In genomic region chr9:125398243-125398642, GRCh38 we compare ENCODE assay signal across 28 cellular contexts.
"Had no signal": no experiment of that assay in that cellular context is flagged by ENCODE, and none has a peak within 500 bp of the region (broad histone marks: within the 10 kb centered on the region; RNA-seq: fewer than 3 reads in every experiment).

No MANE protein-coding gene starts in this region.

- H3K27ac Mint-ChIP-seq: natural killer cell treated with Interleukin-12 subunit alpha and Interleukin-12 subunit beta and Interleukin-15 and Interleukin-18, amount 100 ng/mL, for 72 hours; nephron progenitor cell; progenitor cell of endocrine pancreas; stimulated activated effector memory CD8-positive, alpha-beta T cell treated with anti-CD3 and anti-CD28 coated beads, Interleukin-12 subunit alpha, Interleukin-12 subunit beta, amount 100 ng/mL, for 72 hours; stimulated activated naive B cell treated with anti-CD40 and anti-IgM and Interleukin-4, amounts not matched to agents 10 μg/mL and 1 μg/mL and 100 μg/mL, for 72 hours; stimulated activated naive CD8-positive, alpha-beta T cell treated with anti-CD3 and anti-CD28 coated beads, Interleukin-15, Interleukin-2, amounts not matched to agents 100 ng/mL and 50 ng/mL, for 24 hours had no signal

- FAIRE-seq: small intestine, urothelium cell line had no signal

- H3K36me3 Mint-ChIP-seq: natural killer cell treated with Interleukin-12 subunit alpha and Interleukin-12 subunit beta and Interleukin-15 and Interleukin-18, amount 100 ng/mL, for 72 hours; stimulated activated effector memory CD8-positive, alpha-beta T cell treated with anti-CD3 and anti-CD28 coated beads, Interleukin-12 subunit alpha, Interleukin-12 subunit beta, amount 100 ng/mL, for 72 hours; stimulated activated naive B cell treated with anti-CD40 and anti-IgM and Interleukin-4, amounts not matched to agents 10 μg/mL and 1 μg/mL and 100 μg/mL, for 72 hours had no signal

- H3K4me3 Mint-ChIP-seq: natural killer cell treated with Interleukin-12 subunit alpha and Interleukin-12 subunit beta and Interleukin-15 and Interleukin-18, amount 100 ng/mL, for 72 hours; nephron progenitor cell; neural crest cell; stimulated activated effector memory CD8-positive, alpha-beta T cell treated with anti-CD3 and anti-CD28 coated beads, Interleukin-12 subunit alpha, Interleukin-12 subunit beta, amount 100 ng/mL, for 72 hours; stimulated activated naive B cell treated with anti-CD40 and anti-IgM and Interleukin-4, amounts not matched to agents 10 μg/mL and 1 μg/mL and 100 μg/mL, for 72 hours; stimulated activated naive CD8-positive, alpha-beta T cell treated with anti-CD3 and anti-CD28 coated beads, Interleukin-15, Interleukin-2, amounts not matched to agents 100 ng/mL and 50 ng/mL, for 24 hours had no signal

- H2AFZ ChIP-seq: parathyroid adenoma had no signal

- H3K9me3 ChIP-seq: neutrophil, ovary, psoas muscle, right lobe of liver, sigmoid colon, stomach, thoracic aorta, thyroid gland, tibial nerve, upper lobe of left lung, vagina had no signal

- H3K79me2 ChIP-seq: parathyroid adenoma had no signal

- H3K27ac ChIP-seq: neutrophil, ovary, parathyroid adenoma, psoas muscle, right lobe of liver, sigmoid colon, stomach, thoracic aorta, thyroid gland, tibial nerve, upper lobe of left lung, vagina had no signal

- ATAC-seq: natural killer cell treated with Interleukin-12 subunit alpha and Interleukin-12 subunit beta and Interleukin-15 and Interleukin-18, amount 100 ng/mL, for 72 hours; psoas muscle; right cardiac atrium; right lobe of liver; stimulated activated effector memory CD8-positive, alpha-beta T cell treated with anti-CD3 and anti-CD28 coated beads, Interleukin-12 subunit alpha, Interleukin-12 subunit beta, amount 100 ng/mL, for 72 hours; stimulated activated naive B cell treated with anti-CD40 and anti-IgM and Interleukin-4, amounts not matched to agents 10 μg/mL and 1 μg/mL and 100 μg/mL, for 72 hours had no signal

- H3K36me3 ChIP-seq: neutrophil, ovary, right lobe of liver, sigmoid colon, stomach, thoracic aorta, thyroid gland, tibial nerve, upper lobe of left lung, vagina had no signal

- H3K27me3 Mint-ChIP-seq: progenitor cell of endocrine pancreas; stimulated activated naive B cell treated with anti-CD40 and anti-IgM and Interleukin-4, amounts not matched to agents 10 μg/mL and 1 μg/mL and 100 μg/mL, for 72 hours; stimulated activated naive CD8-positive, alpha-beta T cell treated with anti-CD3 and anti-CD28 coated beads, Interleukin-15, Interleukin-2, amounts not matched to agents 100 ng/mL and 50 ng/mL, for 24 hours had no signal

- H3K4me1 Mint-ChIP-seq: nephron progenitor cell; neural crest cell; stimulated activated effector memory CD8-positive, alpha-beta T cell treated with anti-CD3 and anti-CD28 coated beads, Interleukin-12 subunit alpha, Interleukin-12 subunit beta, amount 100 ng/mL, for 72 hours; stimulated activated naive B cell treated with anti-CD40 and anti-IgM and Interleukin-4, amounts not matched to agents 10 μg/mL and 1 μg/mL and 100 μg/mL, for 72 hours had no signal

- H3K4me3 ChIP-seq: ovary, psoas muscle, right lobe of liver, sigmoid colon, stomach, thoracic aorta, thyroid gland, tibial nerve, upper lobe of left lung, vagina had no signal

- H3K4me1 ChIP-seq: parathyroid adenoma, psoas muscle, right lobe of liver, sigmoid colon, stomach, thyroid gland, tibial nerve, upper lobe of left lung, vagina had no signal

- H3K27me3 ChIP-seq: neutrophil, ovary, right lobe of liver, sigmoid colon, stomach, thyroid gland, tibial nerve, upper lobe of left lung, vagina had no signal

- DNase-seq: nephron progenitor cell; ovary; psoas muscle; right lobe of liver; sigmoid colon; small intestine; stimulated activated CD4-positive, alpha-beta T cell treated with anti-CD3 and anti-CD28 coated beads, Interleukin-15, amount 100 ng/mL, for 24 hours; stimulated activated CD4-positive, alpha-beta T cell treated with anti-CD3 and anti-CD28 coated beads, Interleukin-2, amount 100 ng/mL, for 24 hours; stimulated activated CD4-positive, alpha-beta T cell treated with anti-CD3 and anti-CD28 coated beads, Interleukin-2, amount 100 ng/mL, for 48 hours; stimulated activated CD4-positive, alpha-beta T cell treated with anti-CD3 and anti-CD28 coated beads, Interleukin-4, amount 100 ng/mL, for 24 hours; stimulated activated naive B cell treated with anti-CD40 and anti-IgM and Interleukin-4, amounts not matched to agents 10 μg/mL and 1 μg/mL and 100 μg/mL, for 72 hours; stimulated activated naive CD4-positive, alpha-beta T cell treated with Interleukin-2 at 50 U/mL for 16 hours; stomach; thyroid gland; trophoblast cell; upper lobe of left lung had no signal

- H3K9ac ChIP-seq: parathyroid adenoma had no signal

- H3K9me3 Mint-ChIP-seq: natural killer cell treated with Interleukin-12 subunit alpha and Interleukin-12 subunit beta and Interleukin-15 and Interleukin-18, amount 100 ng/mL, for 72 hours; neural crest cell; stimulated activated effector memory CD8-positive, alpha-beta T cell treated with anti-CD3 and anti-CD28 coated beads, Interleukin-12 subunit alpha, Interleukin-12 subunit beta, amount 100 ng/mL, for 72 hours; stimulated activated naive B cell treated with anti-CD40 and anti-IgM and Interleukin-4, amounts not matched to agents 10 μg/mL and 1 μg/mL and 100 μg/mL, for 72 hours; stimulated activated naive CD8-positive, alpha-beta T cell treated with anti-CD3 and anti-CD28 coated beads, Interleukin-15, Interleukin-2, amounts not matched to agents 100 ng/mL and 50 ng/mL, for 24 hours had no signal
